ENCODE assay signal across 7 cellular contexts in the genomic region with DNA sequence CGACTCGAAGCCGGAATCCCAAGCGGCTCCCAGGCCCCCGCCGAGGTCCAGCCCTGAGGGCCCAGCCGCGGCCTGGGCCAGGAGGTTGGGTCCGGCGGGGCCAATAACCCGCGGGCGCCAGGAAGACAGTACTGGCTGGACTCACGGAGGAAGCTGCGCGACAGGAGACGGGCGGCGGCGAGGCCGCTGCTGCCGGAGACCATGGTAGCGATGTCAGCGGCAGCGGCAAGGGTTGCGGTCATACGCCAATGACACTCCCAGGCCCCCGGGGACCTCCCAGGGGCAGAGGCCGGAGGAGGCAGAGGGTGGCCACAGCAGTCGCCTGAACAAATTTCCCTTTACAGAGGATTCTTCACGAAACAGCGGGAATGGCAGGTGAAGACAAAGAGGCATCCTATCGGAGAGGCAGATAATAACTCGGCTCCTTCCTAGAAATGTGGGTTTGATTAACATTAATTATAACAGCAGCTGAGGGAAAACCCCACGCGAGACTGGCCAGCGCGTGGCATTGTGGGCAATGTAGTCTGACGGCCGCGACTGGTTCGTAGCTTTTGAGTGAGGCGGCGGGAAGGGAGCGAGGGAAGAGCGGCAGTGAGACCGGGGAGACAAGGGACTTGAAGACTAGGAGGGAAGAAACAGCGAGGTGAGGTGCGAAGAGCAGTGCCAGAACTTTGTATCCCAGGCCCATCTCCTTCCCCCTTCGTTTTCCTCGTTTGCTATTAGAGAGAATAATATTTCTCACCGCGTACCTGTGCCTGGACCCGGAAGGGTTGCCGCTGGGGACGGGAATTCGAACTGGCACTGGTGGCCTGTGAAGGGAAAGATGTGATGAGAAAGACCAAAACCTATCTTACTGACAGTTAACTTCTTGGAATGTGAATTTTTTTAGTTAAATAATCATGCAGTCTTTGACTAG.
DNase-seq lines count a peak whose midpoint lies in the region; ATAC-seq and TF ChIP-seq lines count a peak whose summit lies in the region.

A gene (minus strand): TSS at position 253 of the 916 bp plus-strand sequence. CDS start 11 bp downstream, at position 242.

- ATAC-seq in GM18508 (IDR thresholded peaks at IDR 0.05; ENCODE audit: insufficient read depth, unreplicated experiment) (peak; percentile 83), HG03025 (IDR thresholded peaks at IDR 0.05; ENCODE audit: low FRiP score, unreplicated experiment) (peak; percentile 94)

- no peak for TF ChIP-seq CTCF in retinal pigment epithelial cell (conservative IDR thresholded peaks at IDR 0.05; ENCODE audit: low read depth, low read length)

- DNase-seq in NCI-H2081 (lab: John Stamatoyannopoulos, UW) (peak; percentile 79 to 89), T1000 (lab: John Stamatoyannopoulos, UW) (peak; percentile 80), astrocyte of the hippocampus (ENCODE audit: low read depth, low spot score) (peak; percentile 92), hippocampal formation (lab: John Stamatoyannopoulos, UW) (peak; percentile 90 to 92), retinal pigment epithelial cell (ENCODE audit: low read depth) (peak; percentile 35)

- H3K4me3 ChIP-seq in retinal pigment epithelial cell (ENCODE audit: low read length) = peak within 1 kb of the TSS; percentile 86

Comparison
In these comparisons a context has a peak if more than half of its experiments do, and no peak if none do; other contexts are left out.
1. Peak in every context shown above with its lines: DNase-seq, ATAC-seq and H3K4me3 ChIP-seq.
2. DNase-seq: peak in every context shown above with its lines; median percentile 92 in astrocyte of the hippocampus; 91 in hippocampal formation; 84 in NCI-H2081; 80 in T1000; 35 in retinal pigment epithelial cell.